Comparison of ENCODE assay signal across 3 cellular contexts in the genomic region with DNA sequence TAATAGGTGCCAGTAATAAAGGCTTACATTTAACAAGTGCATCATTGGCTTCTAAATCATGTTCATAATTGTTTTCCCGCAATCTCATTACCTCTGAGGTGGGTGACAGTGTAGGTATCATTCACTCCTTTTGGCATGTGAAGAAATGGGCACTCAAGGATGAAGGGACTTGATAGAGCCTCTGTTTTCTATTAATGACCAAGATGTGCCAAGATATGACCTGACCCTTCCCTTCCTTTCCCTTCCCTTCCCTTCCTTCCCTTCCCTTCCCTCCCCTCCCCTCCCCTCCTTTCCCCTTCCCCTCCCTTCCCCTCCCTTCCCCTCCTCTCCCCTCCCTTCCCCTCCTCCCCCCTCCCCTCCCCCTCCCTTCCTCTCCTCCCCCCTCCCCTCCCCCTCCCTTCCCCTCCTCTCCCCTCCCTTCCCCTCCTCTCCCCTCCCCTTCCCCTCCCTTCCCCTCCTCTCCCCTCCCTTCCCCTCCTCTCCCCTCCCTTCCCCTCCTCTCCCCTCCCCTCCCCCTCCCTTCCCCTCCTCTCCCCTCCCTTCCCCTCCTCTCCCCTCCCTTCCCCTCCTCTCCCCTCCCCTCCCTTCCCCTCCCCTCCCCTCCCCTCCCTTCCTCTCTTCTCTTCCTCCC.
TF ChIP-seq lines count a peak whose summit lies in the region.

No MANE protein-coding gene starts in this region.

TF ChIP-seq in HEK293, 187 proteins besides CTCF, POLR2A, EP300 and RAD21:
- TF ChIP-seq, protein P1, sequence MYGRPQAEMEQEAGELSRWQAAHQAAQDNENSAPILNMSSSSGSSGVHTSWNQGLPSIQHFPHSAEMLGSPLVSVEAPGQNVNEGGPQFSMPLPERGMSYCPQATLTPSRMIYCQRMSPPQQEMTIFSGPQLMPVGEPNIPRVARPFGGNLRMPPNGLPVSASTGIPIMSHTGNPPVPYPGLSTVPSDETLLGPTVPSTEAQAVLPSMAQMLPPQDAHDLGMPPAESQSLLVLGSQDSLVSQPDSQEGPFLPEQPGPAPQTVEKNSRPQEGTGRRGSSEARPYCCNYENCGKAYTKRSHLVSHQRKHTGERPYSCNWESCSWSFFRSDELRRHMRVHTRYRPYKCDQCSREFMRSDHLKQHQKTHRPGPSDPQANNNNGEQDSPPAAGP (tag by site-specific recombination; IDR thresholded peaks at IDR 0.05): 0 out of 2 replicates have a peak, but pooled peaks have one; percentile 19

TF ChIP-seq in K562, 482 proteins besides CTCF, POLR2A, EP300 and RAD21:
- TF ChIP-seq HNRNPK (IDR thresholded peaks at IDR 0.05; ENCODE audit: low read depth, low read length, poor library complexity, severe bottlenecking) (peak; percentile 80), PCBP1 (IDR thresholded peaks at IDR 0.05; ENCODE audit: low read depth, low read length, poor library complexity, severe bottlenecking) (peak; percentile 96), PCBP2 (IDR thresholded peaks at IDR 0.05; ENCODE audit: low read depth, low read length, poor library complexity, severe bottlenecking) (peak; percentile 87)

TF ChIP-seq in HepG2, 621 proteins besides CTCF, POLR2A, EP300 and RAD21:
- TF ChIP-seq PCBP2 (optimal IDR thresholded peaks at IDR 0.05; ENCODE audit: low read depth, low read length, poor library complexity, severe bottlenecking): peak; percentile 84
- peak; percentile 88 for TF ChIP-seq HNRNPK (IDR thresholded peaks at IDR 0.05; ENCODE audit: low read depth, low read length, poor library complexity, severe bottlenecking)
- peak; percentile 75; the same call in 1 of the 2 replicates for TF ChIP-seq PCBP1 (IDR thresholded peaks at IDR 0.05; ENCODE audit: borderline replicate concordance, low read depth, low read length)
